Comparison of ENCODE assay signal across 24 cellular contexts in genomic region chr2:241254904-241255351, GRCh38.
"Had no signal": no experiment of that assay in that cellular context is flagged by ENCODE, and none has a peak within 500 bp of the region (broad histone marks: within the 10 kb centered on the region; RNA-seq: fewer than 3 reads in every experiment).

No MANE protein-coding gene starts in this region.

- H3K27me3 ChIP-seq: colonic mucosa, gastroesophageal sphincter, heart left ventricle, hepatocyte, ovary, spleen, testis, tibial artery, upper lobe of left lung, uterus had no signal

- H3K9me3 ChIP-seq: colonic mucosa, gastroesophageal sphincter, heart left ventricle, left ventricle myocardium inferior, lower lobe of right lung, ovary, spleen, testis, tibial artery, upper lobe of left lung, uterus had no signal

- H3K36me3 ChIP-seq: ovary, uterus had no signal

- ATAC-seq: esophagus mucosa; gastroesophageal sphincter; heart left ventricle; lower lobe of right lung; natural killer cell; stimulated activated memory B cell treated with anti-CD40 and anti-IgM and Interleukin-4, amounts not matched to agents 10 μg/mL and 1 μg/mL and 100 μg/mL, for 72 hours; stimulated activated naive CD8-positive, alpha-beta T cell treated with anti-CD3 and anti-CD28 coated beads, Interleukin-15, Interleukin-2, amounts not matched to agents 100 U/mL and 50 U/mL, for 24 hours had no signal

- DNase-seq: colonic mucosa; effector CD8-positive, alpha-beta T cell; endodermal cell; foreskin fibroblast; left cardiac atrium; left ventricle myocardium inferior; lower lobe of right lung; natural killer cell; occipital lobe; spleen; stimulated activated CD4-positive, alpha-beta T cell treated with anti-CD3 and anti-CD28 coated beads, Interleukin-4, amount 100 ng/mL, for 4 hours; stimulated activated naive CD8-positive, alpha-beta T cell treated with anti-CD3 and anti-CD28 coated beads, Interleukin-15, Interleukin-2, amounts not matched to agents 100 U/mL and 50 U/mL, for 24 hours; tibial artery; upper lobe of left lung had no signal

- H3K4me3 ChIP-seq: colonic mucosa, gastroesophageal sphincter, heart left ventricle, hepatocyte, left ventricle myocardium inferior, lower lobe of right lung, ovary, skin epidermis, spleen, testis, tibial artery, upper lobe of left lung, uterus had no signal

- H3K27ac ChIP-seq: colonic mucosa, epithelial cell of prostate, gastroesophageal sphincter, heart left ventricle, hepatocyte, left ventricle myocardium inferior, lower lobe of right lung, skin epidermis, spleen, tibial artery, upper lobe of left lung, uterus had no signal

- H3K4me1 ChIP-seq: colonic mucosa, heart left ventricle, left ventricle myocardium inferior, lower lobe of right lung, tibial artery, upper lobe of left lung, uterus had no signal
